Comparison of ENCODE assay signal across 34 cellular contexts in genomic region chr1:230361941-230362340, GRCh38.
"Had no signal": no experiment of that assay in that cellular context is flagged by ENCODE, and none has a peak within 500 bp of the region (broad histone marks: within the 10 kb centered on the region; RNA-seq: fewer than 3 reads in every experiment).

No MANE protein-coding gene starts in this region.

- H3K27ac Mint-ChIP-seq: activated CD4-positive, alpha-beta memory T cell treated with anti-CD3 and anti-CD28 coated beads for 36 hours; activated CD4-positive, alpha-beta T cell treated with anti-CD3 and anti-CD28 coated beads for 36 hours; activated CD4-positive, alpha-beta T cell treated with anti-CD3 and anti-CD28 coated beads, Interleukin-2, amount 10 ng/mL, durations not matched to agents 24 days and 14 days; activated CD8-positive, alpha-beta memory T cell treated with anti-CD3 and anti-CD28 coated beads, Interleukin-2, amount 10 ng/mL, durations not matched to agents 7 days and 5 days; activated CD8-positive, alpha-beta T cell treated with anti-CD3 and anti-CD28 coated beads, Interleukin-2, amount 10 ng/mL, durations not matched to agents 7 days and 5 days; activated naive CD4-positive, alpha-beta T cell treated with anti-CD3 and anti-CD28 coated beads for 36 hours; activated naive CD4-positive, alpha-beta T cell treated with anti-CD3 and anti-CD28 coated beads, Interleukin-2, amount 50 U/mL, for 24 hours; activated naive CD8-positive, alpha-beta T cell treated with anti-CD3 and anti-CD28 coated beads for 36 hours; activated naive CD8-positive, alpha-beta T cell treated with anti-CD3 and anti-CD28 coated beads, Interleukin-2, amount 50 U/mL, for 24 hours; activated T-helper 1 cell treated with anti-CD3 and anti-CD28 coated beads, Interleukin-12 subunit alpha, Interleukin-12 subunit beta, Interleukin-2, Interleukin-4 antibody, amounts not matched to agents 30 ng/mL and 10 ng/mL and 1 ng/mL, durations not matched to agents 14 hours and 24 hours and 36 hours; activated T-helper 2 cell treated with anti-CD3 and anti-CD28 coated beads, Interferon-gamma antibody, Interleukin-2, Interleukin-4, amounts not matched to agents 10 μg/mL and 5 μg/mL and 100 μg/mL, durations not matched to agents 14 hours and 24 hours and 36 hours; effector memory CD8-positive, alpha-beta T cell had no signal

- ATAC-seq: activated CD4-positive, alpha-beta T cell treated with anti-CD3 and anti-CD28 coated beads for 36 hours; activated CD8-positive, alpha-beta memory T cell treated with anti-CD3 and anti-CD28 coated beads, Interleukin-2, amount 10 ng/mL, durations not matched to agents 7 days and 5 days; activated CD8-positive, alpha-beta T cell treated with anti-CD3 and anti-CD28 coated beads, Interleukin-2, amount 10 ng/mL, durations not matched to agents 7 days and 5 days; activated naive CD8-positive, alpha-beta T cell treated with anti-CD3 and anti-CD28 coated beads, Interleukin-2, amount 50 U/mL, for 24 hours; effector memory CD8-positive, alpha-beta T cell; foreskin keratinocyte; gastrocnemius medialis had no signal

- H3K4me1 Mint-ChIP-seq: activated CD4-positive, alpha-beta T cell treated with anti-CD3 and anti-CD28 coated beads for 36 hours; activated CD4-positive, alpha-beta T cell treated with anti-CD3 and anti-CD28 coated beads, Interleukin-2, amount 10 ng/mL, durations not matched to agents 24 days and 14 days; activated CD8-positive, alpha-beta memory T cell treated with anti-CD3 and anti-CD28 coated beads, Interleukin-2, amount 10 ng/mL, durations not matched to agents 7 days and 5 days; activated naive CD4-positive, alpha-beta T cell treated with anti-CD3 and anti-CD28 coated beads, Interleukin-2, amount 50 U/mL, for 24 hours; activated naive CD8-positive, alpha-beta T cell treated with anti-CD3 and anti-CD28 coated beads for 36 hours; activated naive CD8-positive, alpha-beta T cell treated with anti-CD3 and anti-CD28 coated beads, Interleukin-2, amount 50 U/mL, for 24 hours had no signal

- DNase-seq: activated CD4-positive, alpha-beta memory T cell treated with anti-CD3 and anti-CD28 coated beads for 36 hours; activated CD4-positive, alpha-beta T cell treated with anti-CD3 and anti-CD28 coated beads for 36 hours; activated CD4-positive, alpha-beta T cell treated with anti-CD3 and anti-CD28 coated beads, Interleukin-2, amount 10 ng/mL, durations not matched to agents 24 days and 14 days; activated CD4-positive, CD25-positive, alpha-beta regulatory T cell; activated CD4-positive, CD25-positive, alpha-beta regulatory T cell treated with anti-CD3 and anti-CD28 coated beads, Interleukin-2, amount 50 U/mL, for 72 hours; activated CD8-positive, alpha-beta memory T cell treated with anti-CD3 and anti-CD28 coated beads, Interleukin-2, amount 10 ng/mL, durations not matched to agents 7 days and 5 days; activated CD8-positive, alpha-beta memory T cell treated with anti-CD3 and anti-CD28 coated beads, Interleukin-2, amount 50 U/mL, for 4 hours; activated CD8-positive, alpha-beta T cell treated with anti-CD3 and anti-CD28 coated beads, Interleukin-2, amount 10 ng/mL, durations not matched to agents 7 days and 5 days; activated effector memory CD4-positive, alpha-beta T cell treated with anti-CD3 and anti-CD28 coated beads, Interleukin-2, amount 50 U/mL, for 16 hours; activated naive CD4-positive, alpha-beta T cell treated with anti-CD3 and anti-CD28 coated beads for 36 hours; activated naive CD8-positive, alpha-beta T cell treated with anti-CD3 and anti-CD28 coated beads for 36 hours; activated naive CD8-positive, alpha-beta T cell treated with anti-CD3 and anti-CD28 coated beads, Interleukin-2, amount 50 U/mL, for 24 hours; activated T-cell treated with anti-CD3 and anti-CD28 coated beads, Interleukin-2, amount 50 U/mL, for 1 hour; activated T-cell treated with anti-CD3 and anti-CD28 coated beads, Interleukin-2, amount 50 U/mL, for 48 hours; adrenal gland; amygdala; aorta; body of pancreas; cortex of kidney; dermis blood vessel endothelial cell; effector CD4-positive, alpha-beta T cell; effector memory CD8-positive, alpha-beta T cell; erythroblast; foreskin keratinocyte; gastrocnemius medialis; glutamatergic neuron; heart right ventricle; T-helper 2 cell had no signal

- H3K27me3 ChIP-seq: adrenal gland, body of pancreas, cardiac muscle cell, gastrocnemius medialis, heart right ventricle, hepatocyte had no signal

- H3K4me3 ChIP-seq: adrenal gland, body of pancreas, cardiac muscle cell, esophagus muscularis mucosa, gastrocnemius medialis, heart right ventricle, hepatocyte had no signal

- H3K27ac ChIP-seq: adrenal gland, body of pancreas, cardiac muscle cell, esophagus muscularis mucosa, foreskin keratinocyte, gastrocnemius medialis, heart right ventricle, hepatocyte had no signal

- H3K4me1 ChIP-seq: adrenal gland, body of pancreas, esophagus muscularis mucosa, heart right ventricle had no signal

- H2AFZ ChIP-seq: hepatocyte had no signal

- H3K4me3 Mint-ChIP-seq: activated CD4-positive, alpha-beta memory T cell treated with anti-CD3 and anti-CD28 coated beads for 36 hours; activated CD4-positive, alpha-beta T cell treated with anti-CD3 and anti-CD28 coated beads for 36 hours; activated CD4-positive, alpha-beta T cell treated with anti-CD3 and anti-CD28 coated beads, Interleukin-2, amount 10 ng/mL, durations not matched to agents 24 days and 14 days; activated CD8-positive, alpha-beta memory T cell treated with anti-CD3 and anti-CD28 coated beads, Interleukin-2, amount 10 ng/mL, durations not matched to agents 7 days and 5 days; activated CD8-positive, alpha-beta T cell treated with anti-CD3 and anti-CD28 coated beads, Interleukin-2, amount 10 ng/mL, durations not matched to agents 7 days and 5 days; activated naive CD4-positive, alpha-beta T cell treated with anti-CD3 and anti-CD28 coated beads for 36 hours; activated naive CD4-positive, alpha-beta T cell treated with anti-CD3 and anti-CD28 coated beads, Interleukin-2, amount 50 U/mL, for 24 hours; activated naive CD8-positive, alpha-beta T cell treated with anti-CD3 and anti-CD28 coated beads for 36 hours; activated naive CD8-positive, alpha-beta T cell treated with anti-CD3 and anti-CD28 coated beads, Interleukin-2, amount 50 U/mL, for 24 hours; activated T-helper 1 cell treated with anti-CD3 and anti-CD28 coated beads, Interleukin-12 subunit alpha, Interleukin-12 subunit beta, Interleukin-2, Interleukin-4 antibody, amounts not matched to agents 30 ng/mL and 10 ng/mL and 1 ng/mL, durations not matched to agents 14 hours and 24 hours and 36 hours; effector memory CD8-positive, alpha-beta T cell had no signal

- H3K4me2 ChIP-seq: hepatocyte had no signal

- H3K79me2 ChIP-seq: hepatocyte had no signal

- H3K9me3 Mint-ChIP-seq: activated CD4-positive, alpha-beta T cell treated with anti-CD3 and anti-CD28 coated beads, Interleukin-2, amount 10 ng/mL, durations not matched to agents 24 days and 14 days; activated naive CD4-positive, alpha-beta T cell treated with anti-CD3 and anti-CD28 coated beads for 36 hours; activated naive CD4-positive, alpha-beta T cell treated with anti-CD3 and anti-CD28 coated beads, Interleukin-2, amount 50 U/mL, for 24 hours; activated naive CD8-positive, alpha-beta T cell treated with anti-CD3 and anti-CD28 coated beads for 36 hours; activated T-helper 1 cell treated with anti-CD3 and anti-CD28 coated beads, Interleukin-12 subunit alpha, Interleukin-12 subunit beta, Interleukin-2, Interleukin-4 antibody, amounts not matched to agents 30 ng/mL and 10 ng/mL and 1 ng/mL, durations not matched to agents 14 hours and 24 hours and 36 hours; activated T-helper 2 cell treated with anti-CD3 and anti-CD28 coated beads, Interferon-gamma antibody, Interleukin-2, Interleukin-4, amounts not matched to agents 10 μg/mL and 5 μg/mL and 100 μg/mL, durations not matched to agents 14 hours and 24 hours and 36 hours; effector memory CD8-positive, alpha-beta T cell had no signal

- H3K27me3 Mint-ChIP-seq: activated CD4-positive, alpha-beta T cell treated with anti-CD3 and anti-CD28 coated beads, Interleukin-2, amount 10 ng/mL, durations not matched to agents 24 days and 14 days; activated CD8-positive, alpha-beta memory T cell treated with anti-CD3 and anti-CD28 coated beads, Interleukin-2, amount 10 ng/mL, durations not matched to agents 7 days and 5 days; activated naive CD4-positive, alpha-beta T cell treated with anti-CD3 and anti-CD28 coated beads, Interleukin-2, amount 50 U/mL, for 24 hours; activated naive CD8-positive, alpha-beta T cell treated with anti-CD3 and anti-CD28 coated beads for 36 hours had no signal

- H3K36me3 ChIP-seq: adrenal gland, cardiac muscle cell, esophagus muscularis mucosa, gastrocnemius medialis, heart right ventricle had no signal

- H3K9me3 ChIP-seq: adrenal gland, body of pancreas, esophagus muscularis mucosa, gastrocnemius medialis, heart right ventricle had no signal

- H3K36me3 Mint-ChIP-seq: activated CD4-positive, alpha-beta memory T cell treated with anti-CD3 and anti-CD28 coated beads for 36 hours; activated CD8-positive, alpha-beta memory T cell treated with anti-CD3 and anti-CD28 coated beads, Interleukin-2, amount 10 ng/mL, durations not matched to agents 7 days and 5 days; activated naive CD4-positive, alpha-beta T cell treated with anti-CD3 and anti-CD28 coated beads, Interleukin-2, amount 50 U/mL, for 24 hours; activated naive CD8-positive, alpha-beta T cell treated with anti-CD3 and anti-CD28 coated beads for 36 hours had no signal
